ENCODE assay signal across 32 cellular contexts in the genomic region with DNA sequence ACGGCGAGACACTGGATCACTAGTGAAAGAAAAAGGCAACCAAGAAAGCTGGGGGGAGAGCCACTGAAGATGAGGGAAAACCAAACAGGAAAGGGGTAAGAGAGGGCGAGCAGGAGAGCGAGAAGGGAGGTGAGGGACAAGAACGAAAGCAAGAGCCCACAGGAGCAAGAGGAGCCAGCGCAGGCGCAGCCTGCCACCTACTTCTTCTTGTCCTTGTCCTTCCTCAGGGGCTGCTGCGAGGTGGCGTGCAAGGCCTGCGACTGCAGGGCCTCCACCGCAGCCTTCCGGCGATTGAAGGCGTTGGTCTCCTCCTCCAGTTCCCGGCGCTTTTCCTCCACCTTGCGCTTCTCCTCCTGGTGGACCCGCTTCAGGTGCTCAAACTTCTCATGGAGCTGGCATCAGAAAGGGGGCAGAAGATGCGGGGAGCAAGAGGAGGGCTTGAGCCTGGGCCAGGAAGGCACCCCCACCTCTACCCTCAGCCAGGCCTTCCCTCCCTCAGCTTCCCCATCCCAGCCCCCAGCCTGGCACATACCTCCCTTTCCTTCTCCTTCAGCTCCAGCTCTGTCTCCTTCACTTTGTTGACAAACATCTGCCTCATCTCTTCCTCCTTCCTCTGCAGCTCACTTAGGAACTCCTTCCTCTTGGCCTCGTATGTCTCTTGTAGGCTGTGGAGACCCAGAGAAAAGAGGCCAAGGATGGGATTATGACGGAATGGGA. TPM values are rescaled to one million over a fixed set of nuclear protein-coding genes. Genes with fewer than 3 reads are reported as not detected.
DNase-seq lines count a peak whose midpoint lies in the region; ATAC-seq, FAIRE-seq and TF ChIP-seq lines count a peak whose summit lies in the region.
"Had no signal": no experiment of that assay in that cellular context is flagged by ENCODE, and none has a peak within 500 bp of the region (broad histone marks: within the 10 kb centered on the region; RNA-seq: fewer than 3 reads in every experiment).

No MANE protein-coding gene starts in this region.

- ATAC-seq in K562: no peak
- ATAC-seq: right cardiac atrium; stimulated activated naive CD8-positive, alpha-beta T cell treated with anti-CD3 and anti-CD28 coated beads, Interleukin-15, amount 100 ng/mL, for 72 hours had no signal

- H2AFZ ChIP-seq in K562 (ENCODE audit: low read depth, low read length) (no peak overlapping the region), trophoblast cell (ENCODE audit: insufficient read depth, low read length, poor library complexity) (no peak overlapping the region)

- no peaks in the 10 kb centered on the region for H3K27me3 ChIP-seq in K562 (ENCODE audit: control insufficient read depth in 2 of 2, insufficient read depth in 2 of 2, low read length in 2 of 2)
- H3K27me3 ChIP-seq in trophoblast cell (ENCODE audit: insufficient read depth, low read length): no peaks in the 10 kb centered on the region
- H3K27me3 ChIP-seq: Peyer's patch, spleen, thyroid gland had no signal

- H3K18ac ChIP-seq in trophoblast cell (ENCODE audit: low read length): peak overlapping the region; percentile 27

- in situ Hi-C loops in K562 (cut with MboI): no loop called here

- no peak overlapping the region for H2BK12ac ChIP-seq in trophoblast cell (ENCODE audit: low read length)

- no peak overlapping the region for H3K4ac ChIP-seq in trophoblast cell (ENCODE audit: low read depth, low read length)

- TF ChIP-seq EP300 in K562 (IDR thresholded peaks at IDR 0.05; ENCODE audit: low read length): no peak

- H3K9me3 Mint-ChIP-seq in T-helper 2 cell treated with Interferon-gamma antibody and Interleukin-4, amounts not matched to agents 5 μg/mL and 100 μg/mL, for 36 hours: no peaks in the 10 kb centered on the region
- no peaks in the 10 kb centered on the region for H3K9me3 Mint-ChIP-seq in activated naive CD8-positive, alpha-beta T cell treated with anti-CD3 and anti-CD28 coated beads for 36 hours
- H3K9me3 Mint-ChIP-seq: activated naive CD4-positive, alpha-beta T cell treated with anti-CD3 and anti-CD28 coated beads, Interleukin-2, amount 50 U/mL, for 24 hours; HFFc6; IgD-negative memory B cell; stimulated activated naive CD8-positive, alpha-beta T cell treated with anti-CD3 and anti-CD28 coated beads, Interleukin-15, amount 100 ng/mL, for 72 hours had no signal

- 86% methylated on average over 14 of the region's 21 CpGs for WGBS in K562 (ENCODE audit: insufficient coverage, low coverage, missing lambda C conversion rate)
- no CpG with 5 or more reads among the region's 21 CpGs for WGBS in trophoblast cell (ENCODE audit: extremely low coverage, insufficient coverage, insufficient read length)

- BruUV-seq in K562 (replicated peaks; lab: Mats Ljungman, UMichigan): TSS peak; percentile 26

- no peak overlapping the region for H4K8ac ChIP-seq in trophoblast cell (ENCODE audit: low read depth, low read length)

- no peak for TF ChIP-seq RAD21 in K562 (CRISPR knock-in tag; conservative IDR thresholded peaks at IDR 0.05 in 1 of 2, IDR thresholded peaks at IDR 0.05 in 1 of 2)

- no peak overlapping the region for H2BK120ac ChIP-seq in trophoblast cell (ENCODE audit: insufficient read depth, low read length, poor library complexity)

- no peak overlapping the region for H4K91ac ChIP-seq in trophoblast cell (ENCODE audit: low read depth, low read length)

- H3K79me1 ChIP-seq in trophoblast cell (ENCODE audit: low read length): peaks cover 10% of the 10 kb centered on the region

- H3K79me2 ChIP-seq in K562 (ENCODE audit: control insufficient read depth, insufficient read depth, low read length) (no peaks in the 10 kb centered on the region), trophoblast cell (ENCODE audit: control insufficient read depth, insufficient read depth, low read length, poor library complexity) (peaks cover 2% of the 10 kb centered on the region)

- H2BK5ac ChIP-seq in trophoblast cell (ENCODE audit: low read depth, low read length, poor library complexity): no peak overlapping the region

- H3K36me3 ChIP-seq in K562 (ENCODE audit: control insufficient read depth, insufficient read depth, low read length) (peaks cover 94% of the 10 kb centered on the region), trophoblast cell (ENCODE audit: control insufficient read depth in 1 of 2, insufficient read depth in 2 of 2, low read length in 2 of 2) (peaks cover 77 to 87% of the 10 kb centered on the region in 2 experiments)

- peaks cover 14% of the 10 kb centered on the region for H3K36me3 Mint-ChIP-seq in T-helper 2 cell treated with Interferon-gamma antibody and Interleukin-4, amounts not matched to agents 5 μg/mL and 100 μg/mL, for 36 hours (ENCODE audit: low read depth)
- H3K36me3 Mint-ChIP-seq in activated naive CD8-positive, alpha-beta T cell treated with anti-CD3 and anti-CD28 coated beads for 36 hours: no peaks in the 10 kb centered on the region
- H3K36me3 Mint-ChIP-seq: activated naive CD4-positive, alpha-beta T cell treated with anti-CD3 and anti-CD28 coated beads, Interleukin-2, amount 50 U/mL, for 24 hours had no signal

- H3K9me1 ChIP-seq in K562 (ENCODE audit: control insufficient read depth, insufficient read depth, low read length): no peaks in the 10 kb centered on the region

- H4K20me1 ChIP-seq in K562 (replicated peaks; ENCODE audit: control insufficient read depth, insufficient read depth, low read length): no peaks in the 10 kb centered on the region

- no peak for TF ChIP-seq POLR2A in K562 (conservative IDR thresholded peaks at IDR 0.05)

- no peak overlapping the region for H3K4me3 Mint-ChIP-seq in T-helper 2 cell treated with Interferon-gamma antibody and Interleukin-4, amounts not matched to agents 5 μg/mL and 100 μg/mL, for 36 hours
- no peak overlapping the region for H3K4me3 Mint-ChIP-seq in activated naive CD8-positive, alpha-beta T cell treated with anti-CD3 and anti-CD28 coated beads for 36 hours
- H3K4me3 Mint-ChIP-seq: activated naive CD4-positive, alpha-beta T cell treated with anti-CD3 and anti-CD28 coated beads, Interleukin-2, amount 50 U/mL, for 24 hours; HFFc6; IgD-negative memory B cell; stimulated activated naive CD8-positive, alpha-beta T cell treated with anti-CD3 and anti-CD28 coated beads, Interleukin-15, amount 100 ng/mL, for 72 hours had no signal

- no peaks in the 10 kb centered on the region for H3K4me1 Mint-ChIP-seq in T-helper 2 cell treated with Interferon-gamma antibody and Interleukin-4, amounts not matched to agents 5 μg/mL and 100 μg/mL, for 36 hours (ENCODE audit: low read depth)
- H3K4me1 Mint-ChIP-seq in activated naive CD8-positive, alpha-beta T cell treated with anti-CD3 and anti-CD28 coated beads for 36 hours: no peaks in the 10 kb centered on the region
- H3K4me1 Mint-ChIP-seq: activated naive CD4-positive, alpha-beta T cell treated with anti-CD3 and anti-CD28 coated beads, Interleukin-2, amount 50 U/mL, for 24 hours; IgD-negative memory B cell; stimulated activated naive CD8-positive, alpha-beta T cell treated with anti-CD3 and anti-CD28 coated beads, Interleukin-15, amount 100 ng/mL, for 72 hours had no signal

- H3K27ac ChIP-seq in K562 (ENCODE audit: extremely low read depth, low read depth, low read length) (no peak overlapping the region), trophoblast cell (ENCODE audit: low read depth, low read length) (peak overlapping the region; percentile 81), substantia nigra (ENCODE audit: low read depth, low read length, poor library complexity, severe bottlenecking) (no peak overlapping the region)
- H3K27ac ChIP-seq: C4-2B, left ventricle myocardium inferior, Peyer's patch, spleen, thyroid gland, WERI-Rb-1 had no signal

- intact Hi-C loops in K562 (cut with micrococcal nuclease): no loop called here

- CTCF ChIA-PET in K562 (lab: Yijun Ruan, JAX; ENCODE audit: low intra/inter-chr PET ratio): no interaction called here

- no peaks in the 10 kb centered on the region for H3K27me3 Mint-ChIP-seq in T-helper 2 cell treated with Interferon-gamma antibody and Interleukin-4, amounts not matched to agents 5 μg/mL and 100 μg/mL, for 36 hours (ENCODE audit: low read depth)
- no peaks in the 10 kb centered on the region for H3K27me3 Mint-ChIP-seq in activated naive CD8-positive, alpha-beta T cell treated with anti-CD3 and anti-CD28 coated beads for 36 hours
- H3K27me3 Mint-ChIP-seq: activated naive CD4-positive, alpha-beta T cell treated with anti-CD3 and anti-CD28 coated beads, Interleukin-2, amount 50 U/mL, for 24 hours; IgD-negative memory B cell; stimulated activated naive CD8-positive, alpha-beta T cell treated with anti-CD3 and anti-CD28 coated beads, Interleukin-15, amount 100 ng/mL, for 72 hours had no signal

- H2AK5ac ChIP-seq in trophoblast cell (ENCODE audit: low read length): no peak overlapping the region

- FAIRE-seq in K562 (lab: Jason Lieb, UNC): no peak

- peaks cover 0 to 7% of the 10 kb centered on the region in 2 experiments; a peak in 1 of 5 replicates for H3K4me1 ChIP-seq in K562 (replicated peaks in 1 of 2; ENCODE audit: control insufficient read depth in 2 of 2, insufficient read depth in 2 of 2, low read length in 2 of 2)
- H3K4me1 ChIP-seq in trophoblast cell (ENCODE audit: control insufficient read depth in 1 of 2, insufficient read depth in 2 of 2, low read length in 2 of 2): peaks cover 19 to 36% of the 10 kb centered on the region in 2 experiments
- H3K4me1 ChIP-seq: Caco-2, Peyer's patch, spleen, thyroid gland had no signal

- H3K4me3 ChIP-seq in K562: no peak overlapping the region
- no peak overlapping the region for H3K4me3 ChIP-seq in trophoblast cell (ENCODE audit: low read depth, low read length)
- H3K4me3 ChIP-seq: left ventricle myocardium inferior, Peyer's patch, spleen, thyroid gland had no signal

- H3K9ac ChIP-seq in K562 (ENCODE audit: insufficient read depth in 1 of 2, low read depth in 2 of 2, low read length in 2 of 2) (no peak overlapping the region), trophoblast cell (ENCODE audit: low read length) (no peak overlapping the region)

- POLR2A ChIA-PET in K562 (lab: Yijun Ruan, JAX): interaction anchor here (0.6 to 1.7 kb wide), 6 partner anchors 10 to 94 kb away, joined by 3 to 8 read pairs (median 5); no protein-coding TSS in a partner anchor

- H3K9me3 ChIP-seq in K562 (replicated peaks; ENCODE audit: control insufficient read depth, insufficient read depth, low read depth, low read length) (no peaks in the 10 kb centered on the region), trophoblast cell (ENCODE audit: insufficient read depth, low read depth, low read length) (no peaks in the 10 kb centered on the region)
- H3K9me3 ChIP-seq: Caco-2, left ventricle myocardium inferior, Peyer's patch, spleen, thyroid gland had no signal

- no peak overlapping the region for H3K14ac ChIP-seq in trophoblast cell (ENCODE audit: low read length)

- H3K4me2 ChIP-seq in K562 (ENCODE audit: insufficient read depth, low read length): no peak overlapping the region
- H3K4me2 ChIP-seq in trophoblast cell (ENCODE audit: low read length): no peak overlapping the region

- no peak overlapping the region for H3K23ac ChIP-seq in trophoblast cell (ENCODE audit: low read length)

- DNase-seq in T-helper 2 cell treated with Interferon-gamma antibody and Interleukin-4, amounts not matched to agents 5 μg/mL and 100 μg/mL, for 36 hours (ENCODE audit: low spot score): no peak
- DNase-seq in T-helper 2 cell (no peak), D341Med (ENCODE audit: low spot score) (peak; percentile 8), K562 (ENCODE audit: extremely low read depth in 1 of 4, low spot score in 3 of 4) (no peak), trophoblast cell (no peak), inferior parietal cortex (ENCODE audit: extremely low spot score) (no peak), substantia nigra (lab: John Stamatoyannopoulos, UW) (no peak)
- no peak for DNase-seq in activated naive CD8-positive, alpha-beta T cell treated with anti-CD3 and anti-CD28 coated beads for 36 hours
- DNase-seq: 8988T; activated CD4-positive, alpha-beta T cell treated with anti-CD3 and anti-CD28 coated beads for 4 hours; effector CD4-positive, alpha-beta T cell; HFFc6; left ventricle myocardium inferior; NCI-H1092 treated with DMSO at 0.1 percent for 48 hours; NCI-H1694 treated with DMSO at 0.1 percent for 48 hours; NCI-H446 treated with DMSO at 0.1 percent for 48 hours; NCI-H774; right cardiac atrium; SIG-M5; spleen; stimulated activated CD4-positive, alpha-beta T cell treated with anti-CD3 and anti-CD28 coated beads, Interleukin-2, amount 100 ng/mL, for 24 hours; stimulated activated CD8-positive, alpha-beta memory T cell treated with anti-CD3 and anti-CD28 coated beads, Interleukin-4, amount 100 ng/mL, for 48 hours; stimulated activated naive CD8-positive, alpha-beta T cell treated with anti-CD3 and anti-CD28 coated beads, Interleukin-15, amount 100 ng/mL, for 72 hours; T1000; thyroid gland; WERI-Rb-1 had no signal

- H3K27ac Mint-ChIP-seq in T-helper 2 cell treated with Interferon-gamma antibody and Interleukin-4, amounts not matched to agents 5 μg/mL and 100 μg/mL, for 36 hours: peak overlapping the region; percentile 70
- no peak overlapping the region for H3K27ac Mint-ChIP-seq in activated naive CD8-positive, alpha-beta T cell treated with anti-CD3 and anti-CD28 coated beads for 36 hours
- H3K27ac Mint-ChIP-seq: activated naive CD4-positive, alpha-beta T cell treated with anti-CD3 and anti-CD28 coated beads, Interleukin-2, amount 50 U/mL, for 24 hours; HFFc6 had no signal

- TF ChIP-seq CTCF in K562 (IDR thresholded peaks at IDR 0.05 in 2 of 3, conservative IDR thresholded peaks at IDR 0.05 in 1 of 3; ENCODE audit: insufficient read depth in 2 of 3, low read depth in 1 of 3, low read length in 3 of 3): no peak

- no peak overlapping the region for H4K12ac ChIP-seq in trophoblast cell (ENCODE audit: low read depth, low read length)

RNA-seq across cellular contexts. Expression of gene CCNI2, which starts 13.5 kb away (rescaled TPM):
- not detected in 2 replicates for total RNA-seq in K562 (2011; cell fraction: chromatin; rRNA removed; ENCODE audit: low replicate concordance)
- not detected in 2 replicates for total RNA-seq in K562 (2011; cell fraction: nucleolus; rRNA removed)
- 0.23 TPM in 1 of 2 replicates, not detected in the other for total RNA-seq in K562 (2011; cell fraction: nucleoplasm; rRNA removed)
- 0.05 TPM in 1 of 2 replicates, not detected in the other for total RNA-seq in K562 (2014; rRNA removed)
- total RNA-seq in K562 (2014; rRNA removed; fragmentation: Illumina TruSeq; extraction: Trizol): not detected in 2 replicates
- not detected in 2 replicates for total RNA-seq in K562 (2015; rRNA removed; fragmentation: Illumina TruSeq; extraction: Trizol)
- total RNA-seq in K562 (2021): 0.18 TPM in 1 of 2 replicates, not detected in the other
- 0.05 and 0.06 TPM in 2 replicates for polyA plus RNA-seq in K562 (2011; rRNA removed)
- 0.06 and 0.13 TPM in 2 replicates for polyA plus RNA-seq in K562 (2011; cell fraction: cytosol; rRNA removed)
- 0.36 and 1.1 TPM in 2 replicates for polyA plus RNA-seq in K562 (2011; cell fraction: nucleus; rRNA removed)
- 1.4 and 11.1 TPM in 2 replicates for polyA plus RNA-seq in K562 (2012)
- 0.06 TPM in 1 of 2 replicates, not detected in the other for polyA plus RNA-seq in K562 (2014; fragmentation: Illumina TruSeq; extraction: Trizol)
- 1 to 10 TPM; 1.6 to 1.7 TPM for polyA plus RNA-seq in K562 (2014; fragmentation: Nextera tagmentation; extraction: Ambion mirVana)
- polyA plus RNA-seq in K562 (2014; rRNA removed): not detected in 2 replicates
- not detected in 2 replicates for polyA minus RNA-seq in K562 (2011; rRNA and poly(A)+ RNA removed)
- polyA minus RNA-seq in K562 (2011; cell fraction: cytosol; rRNA and poly(A)+ RNA removed): not detected in 2 replicates
- 0.54 TPM in 1 of 2 replicates, not detected in the other for polyA minus RNA-seq in K562 (2011; cell fraction: nucleus; rRNA and poly(A)+ RNA removed)
- 4.6 and 5.5 TPM in 2 replicates for polyA plus RNA-seq in trophoblast cell (2013)
- 1 to 10 TPM; 6.9 to 8.4 TPM for total RNA-seq in activated naive CD8-positive, alpha-beta T cell treated with anti-CD3 and anti-CD28 coated beads for 36 hours
- total RNA-seq: HFFc6, myocyte had no signal

RNA-seq across cellular contexts. Expression of gene SEPTIN8, which starts 16.3 kb away (rescaled TPM):
- 136 and 205 TPM in 2 replicates for total RNA-seq in K562 (2011; cell fraction: chromatin; rRNA removed; ENCODE audit: low replicate concordance)
- total RNA-seq in K562 (2011; cell fraction: nucleolus; rRNA removed): 103 and 109 TPM in 2 replicates
- 115 and 139 TPM in 2 replicates for total RNA-seq in K562 (2011; cell fraction: nucleoplasm; rRNA removed)
- 92.0 and 109 TPM in 2 replicates for total RNA-seq in K562 (2014; rRNA removed)
- total RNA-seq in K562 (2014; rRNA removed; fragmentation: Illumina TruSeq; extraction: Trizol): 68.2 and 79.3 TPM in 2 replicates
- total RNA-seq in K562 (2015; rRNA removed; fragmentation: Illumina TruSeq; extraction: Trizol): 101 TPM in 2 replicates
- total RNA-seq in K562 (2021): 131 and 137 TPM in 2 replicates
- polyA plus RNA-seq in K562 (2011; rRNA removed): 121 and 149 TPM in 2 replicates
- polyA plus RNA-seq in K562 (2011; cell fraction: cytosol; rRNA removed): 72.8 and 87.1 TPM in 2 replicates
- 578 and 627 TPM in 2 replicates for polyA plus RNA-seq in K562 (2011; cell fraction: nucleus; rRNA removed)
- polyA plus RNA-seq in K562 (2012): 143 and 180 TPM in 2 replicates
- 113 and 142 TPM in 2 replicates for polyA plus RNA-seq in K562 (2014; fragmentation: Illumina TruSeq; extraction: Trizol)
- polyA plus RNA-seq in K562 (2014; fragmentation: Nextera tagmentation; extraction: Ambion mirVana): 10 to 100 TPM; 19.3 to 21.0 TPM
- 129 and 143 TPM in 2 replicates for polyA plus RNA-seq in K562 (2014; rRNA removed)
- 67.6 and 68.1 TPM in 2 replicates for polyA minus RNA-seq in K562 (2011; rRNA and poly(A)+ RNA removed)
- polyA minus RNA-seq in K562 (2011; cell fraction: cytosol; rRNA and poly(A)+ RNA removed): 32.1 and 40.2 TPM in 2 replicates
- 85.5 and 131 TPM in 2 replicates for polyA minus RNA-seq in K562 (2011; cell fraction: nucleus; rRNA and poly(A)+ RNA removed)
- polyA plus RNA-seq in trophoblast cell (2013): 198 and 213 TPM in 2 replicates
- 10 to 100 TPM; 21.2 to 22.2 TPM for total RNA-seq in activated naive CD8-positive, alpha-beta T cell treated with anti-CD3 and anti-CD28 coated beads for 36 hours

RNA-seq across cellular contexts. Expression of gene KIF3A, which starts 23.4 kb away (rescaled TPM):
- total RNA-seq in K562 (2011; cell fraction: chromatin; rRNA removed; ENCODE audit: low replicate concordance): 4.8 and 16.7 TPM in 2 replicates
- 1.2 and 3.0 TPM in 2 replicates for total RNA-seq in K562 (2011; cell fraction: nucleolus; rRNA removed)
- total RNA-seq in K562 (2011; cell fraction: nucleoplasm; rRNA removed): 2.9 and 6.9 TPM in 2 replicates
- total RNA-seq in K562 (2014; rRNA removed) (2.6 and 4.1 TPM in 2 replicates), K562 (2014; rRNA removed; fragmentation: Illumina TruSeq; extraction: Trizol) (7.2 and 8.3 TPM in 2 replicates), K562 (2015; rRNA removed; fragmentation: Illumina TruSeq; extraction: Trizol) (7.6 and 9.4 TPM in 2 replicates), K562 (2021) (5.1 and 7.1 TPM in 2 replicates)
- polyA plus RNA-seq in K562 (2011; rRNA removed) (3.5 and 5.3 TPM in 2 replicates), K562 (2014; fragmentation: Illumina TruSeq; extraction: Trizol) (4.5 and 6.0 TPM in 2 replicates), K562 (2014; fragmentation: Nextera tagmentation; extraction: Ambion mirVana) (1 to 10 TPM; 1.5 TPM), K562 (2014; rRNA removed) (5.4 and 7.8 TPM in 2 replicates)
- polyA plus RNA-seq in K562 (2011; cell fraction: cytosol; rRNA removed): 0.97 and 1.3 TPM in 2 replicates
- 2.2 and 2.6 TPM in 2 replicates for polyA plus RNA-seq in K562 (2011; cell fraction: nucleus; rRNA removed)
- polyA plus RNA-seq in K562 (2012): 1.8 and 3.3 TPM in 2 replicates
- polyA minus RNA-seq in K562 (2011; rRNA and poly(A)+ RNA removed): 9.3 and 10.6 TPM in 2 replicates
- 1.9 and 4.0 TPM in 2 replicates for polyA minus RNA-seq in K562 (2011; cell fraction: cytosol; rRNA and poly(A)+ RNA removed)
- 3.6 and 4.4 TPM in 2 replicates for polyA minus RNA-seq in K562 (2011; cell fraction: nucleus; rRNA and poly(A)+ RNA removed)
- polyA plus RNA-seq in trophoblast cell (2013): 10.0 and 10.4 TPM in 2 replicates
- total RNA-seq in activated naive CD8-positive, alpha-beta T cell treated with anti-CD3 and anti-CD28 coated beads for 36 hours: 10 to 100 TPM; 10.7 to 11.1 TPM

RNA-seq across cellular contexts. Expression of gene SOWAHA, which starts 52.3 kb away (rescaled TPM):
- not detected in 2 replicates for total RNA-seq in K562 (2011; cell fraction: chromatin; rRNA removed; ENCODE audit: low replicate concordance)
- total RNA-seq in K562 (2011; cell fraction: nucleolus; rRNA removed): not detected in 2 replicates
- total RNA-seq in K562 (2011; cell fraction: nucleoplasm; rRNA removed): not detected in 2 replicates
- total RNA-seq in K562 (2014; rRNA removed) (not detected in 2 replicates), K562 (2014; rRNA removed; fragmentation: Illumina TruSeq; extraction: Trizol) (not detected in 2 replicates), K562 (2015; rRNA removed; fragmentation: Illumina TruSeq; extraction: Trizol) (not detected in 2 replicates), K562 (2021) (not detected in 2 replicates)
- polyA plus RNA-seq in K562 (2011; rRNA removed) (not detected in 2 replicates), K562 (2014; fragmentation: Illumina TruSeq; extraction: Trizol) (not detected in 2 replicates), K562 (2014; fragmentation: Nextera tagmentation; extraction: Ambion mirVana) (not detected), K562 (2014; rRNA removed) (not detected in 2 replicates)
- not detected in 2 replicates for polyA plus RNA-seq in K562 (2011; cell fraction: cytosol; rRNA removed)
- polyA plus RNA-seq in K562 (2011; cell fraction: nucleus; rRNA removed): not detected in 2 replicates
- 0.03 and 0.06 TPM in 2 replicates for polyA plus RNA-seq in K562 (2012)
- polyA minus RNA-seq in K562 (2011; rRNA and poly(A)+ RNA removed): not detected in 2 replicates
- polyA minus RNA-seq in K562 (2011; cell fraction: cytosol; rRNA and poly(A)+ RNA removed): not detected in 2 replicates
- not detected in 2 replicates for polyA minus RNA-seq in K562 (2011; cell fraction: nucleus; rRNA and poly(A)+ RNA removed)
- 23.8 and 25.2 TPM in 2 replicates for polyA plus RNA-seq in trophoblast cell (2013)
- total RNA-seq in activated naive CD8-positive, alpha-beta T cell treated with anti-CD3 and anti-CD28 coated beads for 36 hours: under 1 TPM in 1 of 2 experiments, not detected in 1; 0.06 TPM
- total RNA-seq: HFFc6, left ventricle myocardium inferior, spleen had no signal
- polyA plus RNA-seq: IgD-negative memory B cell had no signal

Comparison
In these comparisons a context has a peak if more than half of its experiments do, and no peak if none do; other contexts are left out.
1. RNA of gene CCNI2, which starts 13.5 kb away (total RNA-seq): 6.9 to 8.4 TPM in activated naive CD8-positive, alpha-beta T cell treated with anti-CD3 and anti-CD28 coated beads for 36 hours; 0.05 to 0.23 TPM in K562; every median in the first group is over 4 times any median in the second.